Comparison of ENCODE assay signal across 12 cellular contexts in the genomic region with DNA sequence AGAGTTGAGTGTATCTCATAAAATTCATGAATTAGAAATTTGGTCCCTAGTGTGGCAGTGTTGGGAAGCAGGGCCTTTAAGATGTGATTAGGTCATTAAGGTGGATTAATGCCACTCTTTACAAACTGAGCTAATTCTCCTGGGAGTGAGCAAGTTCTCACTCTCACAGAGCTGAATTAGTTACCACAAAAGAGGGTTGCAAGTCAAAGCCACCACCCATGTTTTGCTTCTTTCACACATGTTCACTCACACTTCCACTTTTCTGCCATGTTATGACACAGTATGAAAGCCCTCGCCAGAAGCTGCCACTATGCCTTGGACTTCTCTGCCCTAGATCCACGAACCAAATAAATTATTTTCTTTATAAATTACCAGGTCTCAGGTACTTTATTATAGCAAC.
DNase-seq lines count a peak whose midpoint lies in the region; ATAC-seq and TF ChIP-seq lines count a peak whose summit lies in the region.
"Had no signal": no experiment of that assay in that cellular context is flagged by ENCODE, and none has a peak within 500 bp of the region (broad histone marks: within the 10 kb centered on the region; RNA-seq: fewer than 3 reads in every experiment).

No MANE protein-coding gene starts in this region.

- TF ChIP-seq CTCF in OCI-LY3 (IDR thresholded peaks at IDR 0.05; ENCODE audit: low read depth, low read length), result no peak

- H3K4me3 ChIP-seq in OCI-LY3 (ENCODE audit: low read length), result peak overlapping the region; percentile 62

- no peaks in the 10 kb centered on the region for H3K79me2 ChIP-seq in OCI-LY3 (ENCODE audit: low read length)

- H3K27me3 ChIP-seq in OCI-LY3 (ENCODE audit: low read depth, low read length), result peaks cover 18% of the 10 kb centered on the region

- 0 out of 2 replicates have a peak overlapping the region, but pooled peaks have one; percentile 7 for H3K9ac ChIP-seq in OCI-LY3 (ENCODE audit: low read length)

- H3K27ac ChIP-seq in OCI-LY3 (ENCODE audit: low read length), result no peak overlapping the region

- peaks cover 21% of the 10 kb centered on the region for H3K4me1 ChIP-seq in OCI-LY3 (ENCODE audit: low read length)

- no peaks in the 10 kb centered on the region for H3K36me3 ChIP-seq in OCI-LY3 (replicated peaks; ENCODE audit: low read depth, low read length)

- ATAC-seq in GM18909 (IDR thresholded peaks at IDR 0.05; ENCODE audit: poor library complexity, unreplicated experiment) (peak; percentile 92), GM21717 (IDR thresholded peaks at IDR 0.05; ENCODE audit: unreplicated experiment) (peak; percentile 97), HG03108 (IDR thresholded peaks at IDR 0.05; ENCODE audit: unreplicated experiment) (peak; percentile 73)

- H3K9me3 ChIP-seq in OCI-LY3 (ENCODE audit: insufficient read depth, low read length), result no peaks in the 10 kb centered on the region

- DNase-seq in occipital lobe (lab: John Stamatoyannopoulos, UW) (no peak), AG20443 (ENCODE audit: low spot score) (no peak), NCI-H345 (lab: John Stamatoyannopoulos, UW) (no peak)
- DNase-seq: aorta; effector memory CD4-positive, alpha-beta T cell; NCI-H2029 treated with DMSO at 0.1 percent for 48 hours; stimulated activated CD4-positive, alpha-beta T cell treated with anti-CD3 and anti-CD28 coated beads, Interleukin-2, amount 100 ng/mL, for 48 hours; substantia nigra had no signal

- peak overlapping the region; percentile 79 for H3K4me2 ChIP-seq in OCI-LY3 (ENCODE audit: low read length)

- 0 out of 2 replicates have a peak, but pooled peaks cover 3% of the 10 kb centered on the region for H4K20me1 ChIP-seq in OCI-LY3 (ENCODE audit: insufficient read depth, low read length)

- H2AFZ ChIP-seq in OCI-LY3 (ENCODE audit: low read depth, low read length), result no peak overlapping the region
